ENCODE assay signal across 1 cellular context in the genomic region with DNA sequence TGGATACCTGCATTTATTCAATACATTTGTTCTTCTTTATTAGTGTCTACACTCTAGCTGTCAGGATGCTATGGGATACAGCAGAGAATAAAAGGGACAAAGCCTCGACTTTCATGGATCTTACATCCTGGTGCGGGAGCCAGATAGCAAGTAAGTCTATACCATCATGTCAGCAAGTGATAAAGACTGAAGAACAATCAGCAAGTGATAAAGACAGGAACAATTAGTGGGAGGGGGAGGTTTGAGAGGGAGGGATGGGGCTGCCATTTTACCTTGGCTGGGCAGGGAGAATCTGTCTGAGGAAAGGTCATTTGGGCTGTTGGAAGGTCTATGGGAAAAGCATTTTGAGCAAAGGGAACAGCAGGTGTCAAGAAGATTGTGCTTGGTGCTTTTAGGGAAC.
TF ChIP-seq lines count a peak whose summit lies in the region.

No MANE protein-coding gene starts in this region.

TF ChIP-seq in WTC11, 78 proteins besides CTCF, POLR2A, EP300 and RAD21:
- TF ChIP-seq, protein P1, sequence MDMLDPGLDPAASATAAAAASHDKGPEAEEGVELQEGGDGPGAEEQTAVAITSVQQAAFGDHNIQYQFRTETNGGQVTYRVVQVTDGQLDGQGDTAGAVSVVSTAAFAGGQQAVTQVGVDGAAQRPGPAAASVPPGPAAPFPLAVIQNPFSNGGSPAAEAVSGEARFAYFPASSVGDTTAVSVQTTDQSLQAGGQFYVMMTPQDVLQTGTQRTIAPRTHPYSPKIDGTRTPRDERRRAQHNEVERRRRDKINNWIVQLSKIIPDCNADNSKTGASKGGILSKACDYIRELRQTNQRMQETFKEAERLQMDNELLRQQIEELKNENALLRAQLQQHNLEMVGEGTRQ (CRISPR knock-in tag; IDR thresholded peaks at IDR 0.05) = no peak
- TF ChIP-seq OVOL2 (CRISPR knock-in tag; IDR thresholded peaks at IDR 0.05; ENCODE audit: borderline replicate concordance) (no peak), ZNF263 (CRISPR knock-in tag; IDR thresholded peaks at IDR 0.05; ENCODE audit: low read depth) (no peak), NR2C2 (CRISPR knock-in tag; IDR thresholded peaks at IDR 0.05) (no peak), GRHL2 (CRISPR knock-in tag; IDR thresholded peaks at IDR 0.05; ENCODE audit: insufficient replicate concordance, severe bottlenecking) (no peak), RELA (CRISPR knock-in tag; IDR thresholded peaks at IDR 0.05; ENCODE audit: borderline replicate concordance) (no peak), ZNF671 (CRISPR knock-in tag; IDR thresholded peaks at IDR 0.05) (no peak), IRF1 (CRISPR knock-in tag; IDR thresholded peaks at IDR 0.05) (no peak), SMAD4 (CRISPR knock-in tag; IDR thresholded peaks at IDR 0.05) (no peak), ZBTB21 (CRISPR knock-in tag; IDR thresholded peaks at IDR 0.05; ENCODE audit: borderline replicate concordance) (no peak), NFATC4 (CRISPR knock-in tag; IDR thresholded peaks at IDR 0.05) (no peak), ZBTB43 (CRISPR knock-in tag; IDR thresholded peaks at IDR 0.05) (no peak), PRRX2 (CRISPR knock-in tag; IDR thresholded peaks at IDR 0.05) (no peak), E2F5 (CRISPR knock-in tag; IDR thresholded peaks at IDR 0.05) (no peak), TP53 (CRISPR knock-in tag; IDR thresholded peaks at IDR 0.05) (no peak), CDX4 (CRISPR knock-in tag; IDR thresholded peaks at IDR 0.05; ENCODE audit: borderline replicate concordance) (no peak), ATF3 (CRISPR knock-in tag; conservative IDR thresholded peaks at IDR 0.05) (no peak)
- TF ChIP-seq, protein P2, sequence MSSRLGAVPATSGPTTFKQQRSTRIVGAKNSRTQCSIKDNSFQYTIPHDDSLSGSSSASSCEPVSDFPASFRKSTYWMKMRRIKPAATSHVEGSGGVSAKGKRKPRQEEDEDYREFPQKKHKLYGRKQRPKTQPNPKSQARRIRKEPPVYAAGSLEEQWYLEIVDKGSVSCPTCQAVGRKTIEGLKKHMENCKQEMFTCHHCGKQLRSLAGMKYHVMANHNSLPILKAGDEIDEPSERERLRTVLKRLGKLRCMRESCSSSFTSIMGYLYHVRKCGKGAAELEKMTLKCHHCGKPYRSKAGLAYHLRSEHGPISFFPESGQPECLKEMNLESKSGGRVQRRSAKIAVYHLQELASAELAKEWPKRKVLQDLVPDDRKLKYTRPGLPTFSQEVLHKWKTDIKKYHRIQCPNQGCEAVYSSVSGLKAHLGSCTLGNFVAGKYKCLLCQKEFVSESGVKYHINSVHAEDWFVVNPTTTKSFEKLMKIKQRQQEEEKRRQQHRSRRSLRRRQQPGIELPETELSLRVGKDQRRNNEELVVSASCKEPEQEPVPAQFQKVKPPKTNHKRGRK (CRISPR knock-in tag; IDR thresholded peaks at IDR 0.05; ENCODE audit: borderline replicate concordance) = no peak
